ENCODE assay signal across 18 cellular contexts in the genomic region with DNA sequence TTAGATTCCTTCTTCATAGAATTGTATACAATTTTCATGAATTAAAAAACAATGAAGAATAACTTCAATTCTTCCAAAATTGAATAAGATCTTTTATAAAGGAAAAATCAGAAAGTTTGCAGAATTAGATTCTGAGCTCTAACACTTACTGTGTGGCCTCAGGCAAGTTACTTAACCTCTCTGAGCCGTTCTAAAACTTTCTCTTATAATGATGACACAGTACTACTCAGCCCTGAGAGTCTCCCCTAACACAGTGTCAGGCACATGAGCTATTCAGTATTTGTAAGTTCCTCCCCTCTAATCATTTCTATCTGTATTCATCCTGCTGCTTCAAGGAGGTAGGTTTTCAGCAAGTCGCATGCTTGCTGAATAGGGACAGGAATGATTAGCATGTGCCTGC. TPM values are rescaled to one million over a fixed set of nuclear protein-coding genes. Genes with fewer than 3 reads are reported as not detected.
"Had no signal": no experiment of that assay in that cellular context is flagged by ENCODE, and none has a peak within 500 bp of the region (broad histone marks: within the 10 kb centered on the region; RNA-seq: fewer than 3 reads in every experiment).

No MANE protein-coding gene starts in this region.

- H3K9me3 Mint-ChIP-seq: activated CD4-positive, alpha-beta memory T cell treated with anti-CD3 and anti-CD28 coated beads, Interleukin-2, amount 10 ng/mL, durations not matched to agents 7 days and 5 days; activated naive CD4-positive, alpha-beta T cell treated with anti-CD3 and anti-CD28 coated beads, Interleukin-2, amount 10 ng/mL, durations not matched to agents 7 days and 5 days; activated T-cell treated with anti-CD3 and anti-CD28 coated beads, Interleukin-2, amount 50 U/mL, for 24 hours; natural killer cell; WTC11 had no signal

- H3K9me3 ChIP-seq: psoas muscle, testis, uterus had no signal

- ATAC-seq: foreskin keratinocyte, natural killer cell, psoas muscle, sciatic nerve, WTC11 had no signal

- H3K27ac ChIP-seq: cardiac muscle cell, foreskin keratinocyte, psoas muscle, testis had no signal

- H3K4me1 ChIP-seq: foreskin keratinocyte, psoas muscle, uterus had no signal

- DNase-seq: activated CD4-positive, alpha-beta memory T cell treated with anti-CD3 and anti-CD28 coated beads, Interleukin-2, amount 10 ng/mL, durations not matched to agents 7 days and 5 days; activated CD4-positive, alpha-beta T cell treated with anti-CD3 and anti-CD28 coated beads for 4 hours; activated naive CD4-positive, alpha-beta T cell treated with anti-CD3 and anti-CD28 coated beads, Interleukin-2, amount 10 ng/mL, durations not matched to agents 7 days and 5 days; activated T-cell treated with anti-CD3 and anti-CD28 coated beads, Interleukin-2, amount 50 U/mL, for 24 hours; foreskin keratinocyte; head of caudate nucleus; mesendoderm; natural killer cell; nucleus accumbens; psoas muscle; testis; uterus had no signal

- H3K4me3 ChIP-seq: cardiac muscle cell, psoas muscle, testis, uterus had no signal

- H3K36me3 Mint-ChIP-seq: activated naive CD4-positive, alpha-beta T cell treated with anti-CD3 and anti-CD28 coated beads, Interleukin-2, amount 10 ng/mL, durations not matched to agents 7 days and 5 days; natural killer cell; WTC11 had no signal

- H3K27ac Mint-ChIP-seq: activated CD4-positive, alpha-beta memory T cell treated with anti-CD3 and anti-CD28 coated beads, Interleukin-2, amount 10 ng/mL, durations not matched to agents 7 days and 5 days; activated naive CD4-positive, alpha-beta T cell treated with anti-CD3 and anti-CD28 coated beads, Interleukin-2, amount 10 ng/mL, durations not matched to agents 7 days and 5 days; activated T-cell treated with anti-CD3 and anti-CD28 coated beads, Interleukin-2, amount 50 U/mL, for 24 hours; natural killer cell; stimulated activated naive CD8-positive, alpha-beta T cell treated with anti-CD3 and anti-CD28 coated beads, Interleukin-15, Interleukin-2, amounts not matched to agents 100 ng/mL and 50 ng/mL, for 24 hours; WTC11 had no signal

- H3K4me1 Mint-ChIP-seq: activated CD4-positive, alpha-beta memory T cell treated with anti-CD3 and anti-CD28 coated beads, Interleukin-2, amount 10 ng/mL, durations not matched to agents 7 days and 5 days; activated naive CD4-positive, alpha-beta T cell treated with anti-CD3 and anti-CD28 coated beads, Interleukin-2, amount 10 ng/mL, durations not matched to agents 7 days and 5 days; natural killer cell had no signal

- H3K36me3 ChIP-seq: cardiac muscle cell, uterus had no signal

- H3K27me3 ChIP-seq: cardiac muscle cell, testis, uterus had no signal

- H3K4me3 Mint-ChIP-seq: activated CD4-positive, alpha-beta memory T cell treated with anti-CD3 and anti-CD28 coated beads, Interleukin-2, amount 10 ng/mL, durations not matched to agents 7 days and 5 days; activated naive CD4-positive, alpha-beta T cell treated with anti-CD3 and anti-CD28 coated beads, Interleukin-2, amount 10 ng/mL, durations not matched to agents 7 days and 5 days; activated T-cell treated with anti-CD3 and anti-CD28 coated beads, Interleukin-2, amount 50 U/mL, for 24 hours; natural killer cell; stimulated activated naive CD8-positive, alpha-beta T cell treated with anti-CD3 and anti-CD28 coated beads, Interleukin-15, Interleukin-2, amounts not matched to agents 100 ng/mL and 50 ng/mL, for 24 hours; WTC11 had no signal

RNA-seq across cellular contexts. Expression of gene ID4, which starts 11.3 kb away (rescaled TPM):
- total RNA-seq: activated CD4-positive, alpha-beta memory T cell treated with anti-CD3 and anti-CD28 coated beads, Interleukin-2, amount 10 ng/mL, durations not matched to agents 7 days and 5 days; endothelial cell of umbilical vein; foreskin keratinocyte; natural killer cell; T-helper 1 cell treated with Interleukin-12 subunit alpha and Interleukin-12 subunit beta and Interleukin-4 antibody, amounts not matched to agents 30 ng/mL and 1 ng/mL, for 36 hours had no signal
- polyA plus RNA-seq: endothelial cell of umbilical vein, foreskin keratinocyte had no signal
